ENCODE assay signal across 21 cellular contexts in the genomic region with DNA sequence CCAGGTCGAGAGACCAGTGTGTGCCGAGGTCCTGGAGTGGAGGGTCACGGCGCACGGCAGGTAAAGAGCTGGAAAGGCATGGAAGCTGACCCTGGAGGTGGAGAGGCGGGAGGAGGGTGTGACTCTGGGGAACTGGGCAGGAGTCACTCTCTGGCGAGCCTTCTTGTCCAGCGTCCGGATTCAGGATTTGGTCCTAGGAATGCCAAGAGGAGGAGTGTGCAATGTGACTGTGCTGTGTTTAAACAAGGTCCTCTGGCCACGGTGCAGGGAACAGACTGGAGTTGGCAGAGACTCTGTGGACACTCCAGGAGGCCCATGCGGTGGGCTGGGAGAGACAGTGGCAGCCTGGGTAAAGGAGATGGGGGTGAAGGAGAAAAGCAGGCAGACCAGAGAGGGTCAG.
DNase-seq lines count a peak whose midpoint lies in the region; ATAC-seq and TF ChIP-seq lines count a peak whose summit lies in the region.
"Had no signal": no experiment of that assay in that cellular context is flagged by ENCODE, and none has a peak within 500 bp of the region (broad histone marks: within the 10 kb centered on the region; RNA-seq: fewer than 3 reads in every experiment).

No MANE protein-coding gene starts in this region.

- 29 to 43% (median 39%) methylated on average over 10 to 11 of the region's 11 CpGs for WGBS in heart left ventricle, 4 donors
- WGBS in psoas muscle, 3 donors: 18 to 32% (median 21%) methylated on average over 11 of the region's 11 CpGs

- no peak overlapping the region for H3K4me3 ChIP-seq in heart left ventricle
- no peak overlapping the region for H3K4me3 ChIP-seq in left lung
- no peak overlapping the region for H3K4me3 ChIP-seq in psoas muscle
- H3K4me3 ChIP-seq in HAP-1: no peak overlapping the region
- H3K4me3 ChIP-seq: MG63 had no signal

- DNase-seq in heart left ventricle: peak in 3 of 5 donors; percentile 32 to 60 (median 34)
- peak in 1 of 2 donors; percentile 35 for DNase-seq in left lung
- peak in 1 of 2 donors; percentile 73 for DNase-seq in psoas muscle
- DNase-seq in NCI-H146 (lab: John Stamatoyannopoulos, UW): no peak
- DNase-seq in HAP-1 (ENCODE audit: low spot score in 2 of 2): no peak
- DNase-seq in activated CD8-positive, alpha-beta memory T cell treated with anti-CD3 and anti-CD28 coated beads, Interleukin-2, amount 50 U/mL, for 4 hours: no peak
- DNase-seq: BE2C; CD4-positive, alpha-beta T cell; DMS153; GDM1; IMR-90; MG63; NCI-H1092; NCI-H1436 treated with DMSO at 0.1 percent for 48 hours; NCI-H2029 treated with DMSO at 0.1 percent for 48 hours; NCI-H2171; NCI-H446 treated with DMSO at 0.1 percent for 48 hours had no signal

- peaks cover 0 to 40% (median 3%) of the 10 kb centered on the region in 9 donors for H3K27me3 ChIP-seq in heart left ventricle
- peaks cover 5 to 28% of the 10 kb centered on the region in 2 donors for H3K27me3 ChIP-seq in left lung
- no peaks in the 10 kb centered on the region for H3K27me3 ChIP-seq in psoas muscle (ENCODE audit: insufficient read depth in 3 of 3, low read length in 2 of 3)
- H3K27me3 ChIP-seq in HAP-1 (ENCODE audit: low read depth): peaks cover 6% of the 10 kb centered on the region; the same call in 1 of the 2 replicates
- H3K27me3 ChIP-seq: BE2C, MG63 had no signal

- H3K36me3 ChIP-seq in heart left ventricle: no peaks in the 10 kb centered on the region
- no peaks in the 10 kb centered on the region for H3K36me3 ChIP-seq in left lung
- H3K36me3 ChIP-seq in psoas muscle (ENCODE audit: insufficient read depth in 1 of 2, low read depth in 1 of 2): no peaks in the 10 kb centered on the region
- no peaks in the 10 kb centered on the region for H3K36me3 ChIP-seq in HAP-1 (replicated peaks)
- H3K36me3 ChIP-seq: BE2C, MG63 had no signal

- no peak for TF ChIP-seq POLR2A in heart left ventricle (IDR thresholded peaks at IDR 0.05)

- TF ChIP-seq CTCF in C4-2B (conservative IDR thresholded peaks at IDR 0.05) (no peak), heart left ventricle (IDR thresholded peaks at IDR 0.05) (no peak), left lung (IDR thresholded peaks at IDR 0.05) (no peak), psoas muscle (IDR thresholded peaks at IDR 0.05) (no peak)

- intact Hi-C loops in heart left ventricle (cut with DNase I) (loop anchor here in 8 of 10 donors (2.0 to 10.0 kb wide), 12 partner anchors 38 to 236 kb away; partner anchors contain the start of gene CASZ1 (in 5 of the 8)), left lung (cut with DNase I) (loop anchor here in 1 of 2 donors (10.0 kb wide), 1 partner anchor 366 kb away; no protein-coding TSS in a partner anchor), psoas muscle (cut with DNase I) (loop anchor here (5.0 to 10.0 kb wide), 2 partner anchors 63 to 176 kb away; partner anchors contain the start of gene CASZ1 (in 1 of the 2))

- peak overlapping the region; percentile 7; the same call in 1 of the 2 replicates for H3K27ac ChIP-seq in C4-2B
- H3K27ac ChIP-seq in heart left ventricle: peak overlapping the region in 10 of 12 donors; percentile 24 to 89 (median 75)
- H3K27ac ChIP-seq in left lung: no peak overlapping the region
- peak overlapping the region; percentile 83 for H3K27ac ChIP-seq in psoas muscle
- H3K27ac ChIP-seq: HL-60 had no signal

- peak; percentile 42 to 59 (median 55) for ATAC-seq in heart left ventricle
- ATAC-seq in left lung: peak; percentile 87
- ATAC-seq in psoas muscle: peak in 2 of 4 donors; percentile 35 to 37
- no peak for ATAC-seq in HG03095 (IDR thresholded peaks at IDR 0.05; ENCODE audit: unreplicated experiment)
- ATAC-seq: Panc1 had no signal

- in situ Hi-C loops in HAP-1 (cut with MboI; ENCODE audit: low sequenced_read_pairs): loop anchor here (10.0 kb wide), 1 partner anchor 356 kb away; no protein-coding TSS in a partner anchor

- H3K9me3 ChIP-seq in heart left ventricle (no peaks in the 10 kb centered on the region), left lung (no peaks in the 10 kb centered on the region), psoas muscle (no peaks in the 10 kb centered on the region), HAP-1 (no peaks in the 10 kb centered on the region)
- H3K9me3 ChIP-seq: BE2C, MG63 had no signal

- H3K4me1 ChIP-seq in heart left ventricle: peaks cover 0 to 54% (median 12%) of the 10 kb centered on the region in 12 donors
- H3K4me1 ChIP-seq in left lung: no peaks in the 10 kb centered on the region
- H3K4me1 ChIP-seq in psoas muscle: peaks cover 54% of the 10 kb centered on the region
- no peaks in the 10 kb centered on the region for H3K4me1 ChIP-seq in HAP-1
- H3K4me1 ChIP-seq: BE2C had no signal

Comparison
In these comparisons a context has a peak if more than half of its experiments do, and no peak if none do; other contexts are left out.
1. H3K27ac ChIP-seq: peak in C4-2B (single experiment), heart left ventricle (10 of 12) and psoas muscle (single experiment); none in left lung (0 of 2).
2. DNase-seq: peak in heart left ventricle (3 of 5); none in NCI-H146 (single experiment), HAP-1 (0 of 2) and activated CD8-positive, alpha-beta memory T cell treated with anti-CD3 and anti-CD28 coated beads, Interleukin-2, amount 50 U/mL, for 4 hours (single experiment).